ENCODE assay signal across 1 cellular context in the genomic region with DNA sequence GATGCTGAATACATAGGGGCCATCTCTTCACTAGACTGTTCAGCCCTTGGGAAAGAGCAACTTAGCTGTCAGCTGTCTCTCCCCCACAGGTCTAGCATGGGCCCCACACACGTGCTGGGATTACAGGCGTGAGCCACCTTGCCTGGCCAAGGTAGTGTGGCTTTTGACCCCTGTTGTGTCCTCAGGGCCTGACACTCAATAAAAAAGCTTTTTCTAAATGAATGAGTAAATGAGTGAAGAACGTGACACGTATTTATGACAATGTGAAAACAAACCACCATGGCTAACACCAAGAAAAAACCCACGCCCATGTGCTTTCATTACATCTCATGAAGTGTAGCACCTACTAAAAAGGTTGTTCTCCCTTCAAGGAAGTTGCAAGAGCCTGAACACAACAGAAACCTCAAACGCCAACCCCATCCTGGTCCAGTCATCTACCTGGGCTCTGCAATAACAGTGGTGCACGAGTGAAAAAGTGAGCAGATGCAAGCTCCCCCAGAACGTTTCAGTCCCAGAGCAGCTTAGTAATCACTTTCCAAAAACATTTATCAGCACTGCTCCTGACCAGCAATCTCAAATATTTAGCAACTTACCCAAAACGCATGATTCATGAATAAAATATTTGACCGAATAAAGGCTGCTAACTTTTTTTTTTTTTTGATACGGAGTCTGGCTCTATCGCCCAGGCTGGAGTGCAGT.
TF ChIP-seq lines count a peak whose summit lies in the region.

No MANE protein-coding gene starts in this region.

TF ChIP-seq in GM12878, 131 proteins besides CTCF, POLR2A, EP300 and RAD21 (continued from another document and continues in another):
- TF ChIP-seq, protein P1, sequence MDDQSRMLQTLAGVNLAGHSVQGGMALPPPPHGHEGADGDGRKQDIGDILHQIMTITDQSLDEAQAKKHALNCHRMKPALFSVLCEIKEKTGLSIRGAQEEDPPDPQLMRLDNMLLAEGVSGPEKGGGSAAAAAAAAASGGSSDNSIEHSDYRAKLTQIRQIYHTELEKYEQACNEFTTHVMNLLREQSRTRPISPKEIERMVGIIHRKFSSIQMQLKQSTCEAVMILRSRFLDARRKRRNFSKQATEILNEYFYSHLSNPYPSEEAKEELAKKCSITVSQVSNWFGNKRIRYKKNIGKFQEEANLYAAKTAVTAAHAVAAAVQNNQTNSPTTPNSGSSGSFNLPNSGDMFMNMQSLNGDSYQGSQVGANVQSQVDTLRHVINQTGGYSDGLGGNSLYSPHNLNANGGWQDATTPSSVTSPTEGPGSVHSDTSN (IDR thresholded peaks at IDR 0.05; ENCODE audit: insufficient replicate concordance, low read depth, low read length), result peak; percentile 34
- TF ChIP-seq, protein P2, sequence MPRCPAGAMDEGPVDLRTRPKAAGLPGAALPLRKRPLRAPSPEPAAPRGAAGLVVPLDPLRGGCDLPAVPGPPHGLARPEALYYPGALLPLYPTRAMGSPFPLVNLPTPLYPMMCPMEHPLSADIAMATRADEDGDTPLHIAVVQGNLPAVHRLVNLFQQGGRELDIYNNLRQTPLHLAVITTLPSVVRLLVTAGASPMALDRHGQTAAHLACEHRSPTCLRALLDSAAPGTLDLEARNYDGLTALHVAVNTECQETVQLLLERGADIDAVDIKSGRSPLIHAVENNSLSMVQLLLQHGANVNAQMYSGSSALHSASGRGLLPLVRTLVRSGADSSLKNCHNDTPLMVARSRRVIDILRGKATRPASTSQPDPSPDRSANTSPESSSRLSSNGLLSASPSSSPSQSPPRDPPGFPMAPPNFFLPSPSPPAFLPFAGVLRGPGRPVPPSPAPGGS (IDR thresholded peaks at IDR 0.05; ENCODE audit: borderline replicate concordance, insufficient read depth, low read depth, low read length, poor library complexity, severe bottlenecking), result no peak
- TF ChIP-seq ZNF207 (IDR thresholded peaks at IDR 0.05; ENCODE audit: borderline replicate concordance) (no peak), PAX8 (IDR thresholded peaks at IDR 0.05) (no peak), NR2C1 (IDR thresholded peaks at IDR 0.05) (peak; percentile 66; the same call in 1 of the 2 replicates), FOXK2 (IDR thresholded peaks at IDR 0.05) (peak; percentile 75), NFXL1 (IDR thresholded peaks at IDR 0.05; ENCODE audit: borderline replicate concordance) (no peak), ZNF217 (IDR thresholded peaks at IDR 0.05) (peak; percentile 81), MEF2B (IDR thresholded peaks at IDR 0.05; ENCODE audit: partially characterized antibody, poor library complexity, severe bottlenecking) (peak; percentile 78), RELB (IDR thresholded peaks at IDR 0.05; ENCODE audit: low read depth) (peak; percentile 87), FOS (IDR thresholded peaks at IDR 0.05; ENCODE audit: borderline replicate concordance, extremely low read depth, insufficient read length) (no peak), TCF7 (IDR thresholded peaks at IDR 0.05; ENCODE audit: borderline replicate concordance) (no peak), BHLHE40 (IDR thresholded peaks at IDR 0.05; ENCODE audit: borderline replicate concordance in 1 of 2, low read depth in 2 of 2, low read length in 1 of 2) (peak; percentile 98 to 99), IKZF2 (IDR thresholded peaks at IDR 0.05) (peak; percentile 88 to 90), HDAC6 (IDR thresholded peaks at IDR 0.05; ENCODE audit: unreplicated experiment) (no peak), CBX3 (IDR thresholded peaks at IDR 0.05; ENCODE audit: borderline replicate concordance, low read depth) (no peak), TAF1 (IDR thresholded peaks at IDR 0.05; ENCODE audit: borderline replicate concordance, low read depth, low read length) (no peak), RELA (IDR thresholded peaks at IDR 0.05; ENCODE audit: borderline replicate concordance, partially characterized antibody) (no peak), RCOR1 (conservative IDR thresholded peaks at IDR 0.05; ENCODE audit: low read depth, low read length) (no peak), STAT1 (conservative IDR thresholded peaks at IDR 0.05) (no peak), GABPA (IDR thresholded peaks at IDR 0.05; ENCODE audit: low read depth) (no peak), SKIL (IDR thresholded peaks at IDR 0.05; ENCODE audit: low read depth, poor library complexity, severe bottlenecking) (peak; percentile 94), KLF5 (IDR thresholded peaks at IDR 0.05; ENCODE audit: partially characterized antibody) (no peak), BRCA1 (IDR thresholded peaks at IDR 0.05; ENCODE audit: low read depth, low read length) (no peak), POLR2AphosphoS5 (IDR thresholded peaks at IDR 0.05; ENCODE audit: low read length) (no peak; the same call in 1 of the 2 replicates), JUNB (IDR thresholded peaks at IDR 0.05) (0 out of 2 replicates have a peak, but pooled peaks have one; percentile 38)
- TF ChIP-seq, protein P3, sequence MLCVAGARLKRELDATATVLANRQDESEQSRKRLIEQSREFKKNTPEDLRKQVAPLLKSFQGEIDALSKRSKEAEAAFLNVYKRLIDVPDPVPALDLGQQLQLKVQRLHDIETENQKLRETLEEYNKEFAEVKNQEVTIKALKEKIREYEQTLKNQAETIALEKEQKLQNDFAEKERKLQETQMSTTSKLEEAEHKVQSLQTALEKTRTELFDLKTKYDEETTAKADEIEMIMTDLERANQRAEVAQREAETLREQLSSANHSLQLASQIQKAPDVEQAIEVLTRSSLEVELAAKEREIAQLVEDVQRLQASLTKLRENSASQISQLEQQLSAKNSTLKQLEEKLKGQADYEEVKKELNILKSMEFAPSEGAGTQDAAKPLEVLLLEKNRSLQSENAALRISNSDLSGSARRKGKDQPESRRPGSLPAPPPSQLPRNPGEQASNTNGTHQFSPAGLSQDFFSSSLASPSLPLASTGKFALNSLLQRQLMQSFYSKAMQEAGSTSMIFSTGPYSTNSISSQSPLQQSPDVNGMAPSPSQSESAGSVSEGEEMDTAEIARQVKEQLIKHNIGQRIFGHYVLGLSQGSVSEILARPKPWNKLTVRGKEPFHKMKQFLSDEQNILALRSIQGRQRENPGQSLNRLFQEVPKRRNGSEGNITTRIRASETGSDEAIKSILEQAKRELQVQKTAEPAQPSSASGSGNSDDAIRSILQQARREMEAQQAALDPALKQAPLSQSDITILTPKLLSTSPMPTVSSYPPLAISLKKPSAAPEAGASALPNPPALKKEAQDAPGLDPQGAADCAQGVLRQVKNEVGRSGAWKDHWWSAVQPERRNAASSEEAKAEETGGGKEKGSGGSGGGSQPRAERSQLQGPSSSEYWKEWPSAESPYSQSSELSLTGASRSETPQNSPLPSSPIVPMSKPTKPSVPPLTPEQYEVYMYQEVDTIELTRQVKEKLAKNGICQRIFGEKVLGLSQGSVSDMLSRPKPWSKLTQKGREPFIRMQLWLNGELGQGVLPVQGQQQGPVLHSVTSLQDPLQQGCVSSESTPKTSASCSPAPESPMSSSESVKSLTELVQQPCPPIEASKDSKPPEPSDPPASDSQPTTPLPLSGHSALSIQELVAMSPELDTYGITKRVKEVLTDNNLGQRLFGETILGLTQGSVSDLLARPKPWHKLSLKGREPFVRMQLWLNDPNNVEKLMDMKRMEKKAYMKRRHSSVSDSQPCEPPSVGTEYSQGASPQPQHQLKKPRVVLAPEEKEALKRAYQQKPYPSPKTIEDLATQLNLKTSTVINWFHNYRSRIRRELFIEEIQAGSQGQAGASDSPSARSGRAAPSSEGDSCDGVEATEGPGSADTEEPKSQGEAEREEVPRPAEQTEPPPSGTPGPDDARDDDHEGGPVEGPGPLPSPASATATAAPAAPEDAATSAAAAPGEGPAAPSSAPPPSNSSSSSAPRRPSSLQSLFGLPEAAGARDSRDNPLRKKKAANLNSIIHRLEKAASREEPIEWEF (IDR thresholded peaks at IDR 0.05; ENCODE audit: insufficient replicate concordance, low read depth, low read length), result no peak
- TF ChIP-seq, protein P4, sequence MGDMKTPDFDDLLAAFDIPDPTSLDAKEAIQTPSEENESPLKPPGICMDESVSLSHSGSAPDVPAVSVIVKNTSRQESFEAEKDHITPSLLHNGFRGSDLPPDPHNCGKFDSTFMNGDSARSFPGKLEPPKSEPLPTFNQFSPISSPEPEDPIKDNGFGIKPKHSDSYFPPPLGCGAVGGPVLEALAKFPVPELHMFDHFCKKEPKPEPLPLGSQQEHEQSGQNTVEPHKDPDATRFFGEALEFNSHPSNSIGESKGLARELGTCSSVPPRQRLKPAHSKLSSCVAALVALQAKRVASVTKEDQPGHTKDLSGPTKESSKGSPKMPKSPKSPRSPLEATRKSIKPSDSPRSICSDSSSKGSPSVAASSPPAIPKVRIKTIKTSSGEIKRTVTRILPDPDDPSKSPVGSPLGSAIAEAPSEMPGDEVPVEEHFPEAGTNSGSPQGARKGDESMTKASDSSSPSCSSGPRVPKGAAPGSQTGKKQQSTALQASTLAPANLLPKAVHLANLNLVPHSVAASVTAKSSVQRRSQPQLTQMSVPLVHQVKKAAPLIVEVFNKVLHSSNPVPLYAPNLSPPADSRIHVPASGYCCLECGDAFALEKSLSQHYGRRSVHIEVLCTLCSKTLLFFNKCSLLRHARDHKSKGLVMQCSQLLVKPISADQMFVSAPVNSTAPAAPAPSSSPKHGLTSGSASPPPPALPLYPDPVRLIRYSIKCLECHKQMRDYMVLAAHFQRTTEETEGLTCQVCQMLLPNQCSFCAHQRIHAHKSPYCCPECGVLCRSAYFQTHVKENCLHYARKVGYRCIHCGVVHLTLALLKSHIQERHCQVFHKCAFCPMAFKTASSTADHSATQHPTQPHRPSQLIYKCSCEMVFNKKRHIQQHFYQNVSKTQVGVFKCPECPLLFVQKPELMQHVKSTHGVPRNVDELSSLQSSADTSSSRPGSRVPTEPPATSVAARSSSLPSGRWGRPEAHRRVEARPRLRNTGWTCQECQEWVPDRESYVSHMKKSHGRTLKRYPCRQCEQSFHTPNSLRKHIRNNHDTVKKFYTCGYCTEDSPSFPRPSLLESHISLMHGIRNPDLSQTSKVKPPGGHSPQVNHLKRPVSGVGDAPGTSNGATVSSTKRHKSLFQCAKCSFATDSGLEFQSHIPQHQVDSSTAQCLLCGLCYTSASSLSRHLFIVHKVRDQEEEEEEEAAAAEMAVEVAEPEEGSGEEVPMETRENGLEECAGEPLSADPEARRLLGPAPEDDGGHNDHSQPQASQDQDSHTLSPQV (IDR thresholded peaks at IDR 0.05), result no peak
- TF ChIP-seq, protein P5, sequence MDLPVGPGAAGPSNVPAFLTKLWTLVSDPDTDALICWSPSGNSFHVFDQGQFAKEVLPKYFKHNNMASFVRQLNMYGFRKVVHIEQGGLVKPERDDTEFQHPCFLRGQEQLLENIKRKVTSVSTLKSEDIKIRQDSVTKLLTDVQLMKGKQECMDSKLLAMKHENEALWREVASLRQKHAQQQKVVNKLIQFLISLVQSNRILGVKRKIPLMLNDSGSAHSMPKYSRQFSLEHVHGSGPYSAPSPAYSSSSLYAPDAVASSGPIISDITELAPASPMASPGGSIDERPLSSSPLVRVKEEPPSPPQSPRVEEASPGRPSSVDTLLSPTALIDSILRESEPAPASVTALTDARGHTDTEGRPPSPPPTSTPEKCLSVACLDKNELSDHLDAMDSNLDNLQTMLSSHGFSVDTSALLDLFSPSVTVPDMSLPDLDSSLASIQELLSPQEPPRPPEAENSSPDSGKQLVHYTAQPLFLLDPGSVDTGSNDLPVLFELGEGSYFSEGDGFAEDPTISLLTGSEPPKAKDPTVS (IDR thresholded peaks at IDR 0.05; ENCODE audit: low read depth, low read length), result no peak
- TF ChIP-seq, protein P6, sequence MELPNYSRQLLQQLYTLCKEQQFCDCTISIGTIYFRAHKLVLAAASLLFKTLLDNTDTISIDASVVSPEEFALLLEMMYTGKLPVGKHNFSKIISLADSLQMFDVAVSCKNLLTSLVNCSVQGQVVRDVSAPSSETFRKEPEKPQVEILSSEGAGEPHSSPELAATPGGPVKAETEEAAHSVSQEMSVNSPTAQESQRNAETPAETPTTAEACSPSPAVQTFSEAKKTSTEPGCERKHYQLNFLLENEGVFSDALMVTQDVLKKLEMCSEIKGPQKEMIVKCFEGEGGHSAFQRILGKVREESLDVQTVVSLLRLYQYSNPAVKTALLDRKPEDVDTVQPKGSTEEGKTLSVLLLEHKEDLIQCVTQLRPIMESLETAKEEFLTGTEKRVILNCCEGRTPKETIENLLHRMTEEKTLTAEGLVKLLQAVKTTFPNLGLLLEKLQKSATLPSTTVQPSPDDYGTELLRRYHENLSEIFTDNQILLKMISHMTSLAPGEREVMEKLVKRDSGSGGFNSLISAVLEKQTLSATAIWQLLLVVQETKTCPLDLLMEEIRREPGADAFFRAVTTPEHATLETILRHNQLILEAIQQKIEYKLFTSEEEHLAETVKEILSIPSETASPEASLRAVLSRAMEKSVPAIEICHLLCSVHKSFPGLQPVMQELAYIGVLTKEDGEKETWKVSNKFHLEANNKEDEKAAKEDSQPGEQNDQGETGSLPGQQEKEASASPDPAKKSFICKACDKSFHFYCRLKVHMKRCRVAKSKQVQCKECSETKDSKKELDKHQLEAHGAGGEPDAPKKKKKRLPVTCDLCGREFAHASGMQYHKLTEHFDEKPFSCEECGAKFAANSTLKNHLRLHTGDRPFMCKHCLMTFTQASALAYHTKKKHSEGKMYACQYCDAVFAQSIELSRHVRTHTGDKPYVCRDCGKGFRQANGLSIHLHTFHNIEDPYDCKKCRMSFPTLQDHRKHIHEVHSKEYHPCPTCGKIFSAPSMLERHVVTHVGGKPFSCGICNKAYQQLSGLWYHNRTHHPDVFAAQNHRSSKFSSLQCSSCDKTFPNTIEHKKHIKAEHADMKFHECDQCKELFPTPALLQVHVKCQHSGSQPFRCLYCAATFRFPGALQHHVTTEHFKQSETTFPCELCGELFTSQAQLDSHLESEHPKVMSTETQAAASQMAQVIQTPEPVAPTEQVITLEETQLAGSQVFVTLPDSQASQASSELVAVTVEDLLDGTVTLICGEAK (IDR thresholded peaks at IDR 0.05; ENCODE audit: borderline replicate concordance), result no peak; the same call in 1 of the 2 replicates
